In the genomic region with DNA sequence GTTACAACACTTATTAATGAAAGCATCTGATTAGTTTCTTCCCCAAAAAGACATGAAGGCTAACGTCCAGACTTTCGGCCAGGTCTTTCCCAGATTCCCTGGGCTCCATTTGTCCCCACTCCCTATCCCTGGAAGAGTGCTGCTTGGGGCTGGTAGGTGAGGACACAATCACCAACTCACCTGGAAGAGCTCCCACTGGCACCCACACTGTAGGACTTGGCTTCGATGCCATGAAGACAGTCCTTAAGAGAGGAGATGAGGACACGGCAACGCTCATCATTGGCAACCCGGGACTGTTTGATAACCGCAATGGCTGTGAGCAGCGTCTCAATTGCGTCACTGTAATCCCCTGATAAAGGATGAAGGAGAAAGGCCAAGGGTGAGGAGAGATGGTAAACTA, we compare ENCODE assay signal across 20 cellular contexts.
"Had no signal": no experiment of that assay in that cellular context is flagged by ENCODE, and none has a peak within 500 bp of the region (broad histone marks: within the 10 kb centered on the region; RNA-seq: fewer than 3 reads in every experiment).

No MANE protein-coding gene starts in this region.

- ATAC-seq: left lobe of liver, pancreas had no signal

- H3K27me3 Mint-ChIP-seq: activated CD4-positive, alpha-beta T cell treated with anti-CD3 and anti-CD28 coated beads, Interleukin-2, amount 10 ng/mL, durations not matched to agents 24 days and 14 days; central memory CD8-positive, alpha-beta T cell; naive B cell had no signal

- H3K4me1 Mint-ChIP-seq: neural progenitor cell had no signal

- H3K9me3 Mint-ChIP-seq: activated CD4-positive, alpha-beta T cell treated with anti-CD3 and anti-CD28 coated beads, Interleukin-2, amount 10 ng/mL, durations not matched to agents 24 days and 14 days; central memory CD8-positive, alpha-beta T cell; naive B cell; neural progenitor cell; T-helper 2 cell treated with Interferon-gamma antibody and Interleukin-4, amounts not matched to agents 5 μg/mL and 100 μg/mL, for 36 hours had no signal

- H3K4me3 Mint-ChIP-seq: activated CD4-positive, alpha-beta T cell treated with anti-CD3 and anti-CD28 coated beads, Interleukin-2, amount 10 ng/mL, durations not matched to agents 24 days and 14 days; central memory CD8-positive, alpha-beta T cell; naive B cell; neural progenitor cell; T-helper 2 cell treated with Interferon-gamma antibody and Interleukin-4, amounts not matched to agents 5 μg/mL and 100 μg/mL, for 36 hours had no signal

- H3K27ac Mint-ChIP-seq: activated CD4-positive, alpha-beta T cell treated with anti-CD3 and anti-CD28 coated beads, Interleukin-2, amount 10 ng/mL, durations not matched to agents 24 days and 14 days; neural progenitor cell had no signal

- DNase-seq: activated CD4-positive, alpha-beta T cell treated with anti-CD3 and anti-CD28 coated beads, Interleukin-2, amount 10 ng/mL, durations not matched to agents 24 days and 14 days; activated CD4-positive, CD25-positive, alpha-beta regulatory T cell; activated naive CD4-positive, alpha-beta T cell treated with Interleukin-2 at 50 U/mL for 16 hours; anterior cingulate cortex; brain microvascular endothelial cell; cortex of kidney; effector CD8-positive, alpha-beta T cell; esophagus squamous epithelium; hippocampal formation; naive B cell; pancreas; sigmoid colon; spleen; stomach; testis; upper lobe of left lung had no signal
